Comparison of ENCODE assay signal across 14 cellular contexts in the genomic region with DNA sequence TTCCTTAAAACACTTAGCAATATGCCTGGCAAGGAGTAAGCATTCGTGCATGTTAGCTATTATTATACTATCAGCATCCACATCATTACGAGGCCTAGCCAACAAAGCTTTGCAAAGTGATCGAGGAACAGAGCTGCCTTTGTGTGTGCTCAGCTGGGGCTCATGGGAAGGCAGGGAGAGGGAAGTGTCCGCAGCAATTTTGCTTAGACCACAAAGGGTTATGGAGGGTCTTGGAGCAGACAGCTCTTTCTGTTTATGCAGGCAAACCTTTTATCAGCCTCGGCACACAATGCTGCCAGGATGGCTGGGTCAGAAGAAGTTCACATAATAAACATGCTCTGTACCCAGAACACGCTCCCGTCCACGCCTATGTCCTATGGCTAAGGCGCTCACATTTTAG. TPM values are rescaled to one million over a fixed set of nuclear protein-coding genes. Genes with fewer than 3 reads are reported as not detected.
DNase-seq lines count a peak whose midpoint lies in the region; ATAC-seq and TF ChIP-seq lines count a peak whose summit lies in the region.
"Had no signal": no experiment of that assay in that cellular context is flagged by ENCODE, and none has a peak within 500 bp of the region (broad histone marks: within the 10 kb centered on the region; RNA-seq: fewer than 3 reads in every experiment).

No MANE protein-coding gene starts in this region.

- in situ Hi-C loops in astrocyte of the cerebellum (cut with HindIII; ENCODE audit: low sequenced_read_pairs), result no loop called here

- no peaks in the 10 kb centered on the region for H3K27me3 ChIP-seq in heart right ventricle
- H3K27me3 ChIP-seq in spleen (replicated peaks in 1 of 7), result peaks cover 0 to 12% (median 0%) of the 10 kb centered on the region in 7 donors
- H3K27me3 ChIP-seq: BLaER1, colonic mucosa, upper lobe of left lung had no signal

- H3K9me3 ChIP-seq in heart right ventricle (peaks cover 0 to 5% (median 0%) of the 10 kb centered on the region in 11 donors), spleen (peaks cover 0 to 7% (median 4%) of the 10 kb centered on the region in 8 donors)
- H3K9me3 ChIP-seq: colonic mucosa, upper lobe of left lung had no signal

- DNase-seq in C1 segment of cervical spinal cord (lab: John Stamatoyannopoulos, UW), result peak in 8 of 14 donors; percentile 7 to 53 (median 40)
- DNase-seq in astrocyte of the cerebellum (ENCODE audit: low read depth), result peak; percentile 96
- DNase-seq in heart right ventricle, result no peak
- no peak for DNase-seq in omental fat pad (ENCODE audit: low spot score)
- no peak for DNase-seq in stimulated activated CD4-positive, alpha-beta T cell treated with anti-CD3 and anti-CD28 coated beads, Interleukin-15, amount 100 ng/mL, for 24 hours
- no peak for DNase-seq in spleen
- DNase-seq in GM19240 (ENCODE audit: insufficient read length, low spot score), result no peak
- DNase-seq: activated T-cell treated with anti-CD3 and anti-CD28 coated beads, Interleukin-2, amount 50 U/mL, for 1 hour; colonic mucosa; NCI-H1105 treated with DMSO at 0.1 percent for 48 hours; PC-3; upper lobe of left lung had no signal

- intact Hi-C loops in heart right ventricle (cut with DNase I), result loop anchor here in 2 of 10 donors (5.0 kb wide), 2 partner anchors 42 to 47 kb away; no protein-coding TSS in a partner anchor
- intact Hi-C loops in spleen (cut with DNase I; ENCODE audit: low total_unique reads), result no loop called here

- WGBS in heart right ventricle, 2 donors, result 39% methylated on average over 9 of the region's 9 CpGs
- WGBS in spleen, 5 donors, result 74 to 82% (median 80%) methylated on average over 9 of the region's 9 CpGs

- peaks cover 11 to 47% (median 33%) of the 10 kb centered on the region in 9 donors for H3K4me1 ChIP-seq in heart right ventricle
- H3K4me1 ChIP-seq in spleen, result no peaks in the 10 kb centered on the region
- H3K4me1 ChIP-seq: colonic mucosa had no signal

- no peak overlapping the region for H3K4me3 ChIP-seq in astrocyte of the cerebellum (ENCODE audit: low read depth, low read length)
- H3K4me3 ChIP-seq in heart right ventricle, result no peak overlapping the region
- H3K4me3 ChIP-seq in spleen, result no peak overlapping the region
- H3K4me3 ChIP-seq: BLaER1, colonic mucosa, upper lobe of left lung had no signal

- H3K27ac ChIP-seq in heart right ventricle, result peak overlapping the region; percentile 33 to 85 (median 72)
- H3K27ac ChIP-seq in spleen, result no peak overlapping the region
- H3K27ac ChIP-seq: BLaER1, colonic mucosa, upper lobe of left lung had no signal

- H3K36me3 ChIP-seq in heart right ventricle (no peaks in the 10 kb centered on the region), spleen (no peaks in the 10 kb centered on the region)
- H3K36me3 ChIP-seq: BLaER1, colonic mucosa, upper lobe of left lung had no signal

- TF ChIP-seq CTCF in astrocyte of the cerebellum (IDR thresholded peaks at IDR 0.05; ENCODE audit: low read depth, low read length, missing control alignments), result no peak
- no peak for TF ChIP-seq CTCF in heart right ventricle (IDR thresholded peaks at IDR 0.05)
- no peak for TF ChIP-seq CTCF in omental fat pad (IDR thresholded peaks at IDR 0.05)
- no peak for TF ChIP-seq CTCF in spleen (IDR thresholded peaks at IDR 0.05 in 8 of 11, conservative IDR thresholded peaks at IDR 0.05 in 3 of 11)

- TF ChIP-seq POLR2A in spleen (IDR thresholded peaks at IDR 0.05), result no peak

- ATAC-seq in heart right ventricle (peak in 7 of 8 donors; percentile 30 to 59 (median 38)), omental fat pad (ENCODE audit: low FRiP score) (peak; percentile 9), HG02970 (IDR thresholded peaks at IDR 0.05; ENCODE audit: low FRiP score, unreplicated experiment) (no peak)
- ATAC-seq: PC-3 had no signal

RNA-seq across cellular contexts. Expression of gene DKK3, which starts 10.9 kb away (rescaled TPM):
- 1,000 to 10,000 TPM in 1 of 10 donors, 100 to 1,000 TPM in 9; 314 to 1,034 (median 652) TPM for total RNA-seq in heart right ventricle
- 100 to 1,000 TPM; 113 to 254 TPM for polyA plus RNA-seq in heart right ventricle
- 10 to 100 TPM; 16.5 to 33.6 (median 21.7) TPM for total RNA-seq in omental fat pad
- total RNA-seq in spleen, result 100 to 1,000 TPM in 1 of 7 donors, 10 to 100 TPM in 6; 26.9 to 111 (median 53.2) TPM
- polyA plus RNA-seq in spleen, result 10 to 100 TPM in 2 of 3 donors, 1 to 10 TPM in 1; 8.6 to 14.2 (median 12.3) TPM

Comparison
In these comparisons a context has a peak if more than half of its experiments do, and no peak if none do; other contexts are left out.
1. DNase-seq: peak in C1 segment of cervical spinal cord (8 of 14) and astrocyte of the cerebellum (single experiment); none in heart right ventricle (0 of 2), omental fat pad (single experiment), stimulated activated CD4-positive, alpha-beta T cell treated with anti-CD3 and anti-CD28 coated beads, Interleukin-15, amount 100 ng/mL, for 24 hours (single experiment), spleen (single experiment) and GM19240 (single experiment).
2. H3K27ac ChIP-seq: peak in heart right ventricle (10 of 10); none in spleen (0 of 8).